In the genomic region with DNA sequence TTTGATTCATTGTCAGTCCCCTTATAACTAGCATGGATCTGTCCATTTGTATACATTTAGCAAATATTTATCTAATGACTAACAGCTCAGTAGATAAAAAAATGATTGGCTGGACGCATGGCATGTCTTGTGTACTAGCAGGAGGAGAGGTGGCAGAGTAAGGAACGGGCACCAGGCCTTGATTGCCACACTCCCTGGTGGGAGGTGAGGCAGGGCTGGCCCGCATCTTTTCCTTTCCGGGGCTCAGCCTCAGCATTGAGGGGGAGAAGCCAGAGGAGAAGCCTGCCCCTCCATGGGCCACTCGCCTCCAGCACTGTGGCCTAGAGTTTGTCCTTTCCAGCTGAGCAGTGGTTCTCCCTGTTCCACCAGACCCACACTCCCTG, we compare ENCODE assay signal across 8 cellular contexts.
A peak's percentile ranks its signal among the peaks of the same experiment; 100 is the strongest.
DNase-seq lines count a peak whose midpoint lies in the region; ATAC-seq and TF ChIP-seq lines count a peak whose summit lies in the region.

No MANE protein-coding gene starts in this region.

- TF ChIP-seq POLR2A in vagina (IDR thresholded peaks at IDR 0.05) = no peak
- no peak for TF ChIP-seq POLR2A in adrenal gland (IDR thresholded peaks at IDR 0.05)

- WGBS in adrenal gland, 4 donors = 90 to 94% (median 90%) methylated on average over 4 to 5 of the region's 5 CpGs

- no peak for DNase-seq in Right ventricle myocardium inferior (ENCODE audit: missing footprints)
- DNase-seq in cardiac septum (ENCODE audit: low spot score) = no peak
- DNase-seq in NCI-H1092 (lab: John Stamatoyannopoulos, UW) = peak; percentile 72
- no peak for DNase-seq in vagina (ENCODE audit: extremely low spot score in 2 of 2)
- no peak for DNase-seq in medulla oblongata (ENCODE audit: extremely low spot score)
- DNase-seq in adrenal gland = no peak

- peaks cover 14% of the 10 kb centered on the region for H3K4me1 ChIP-seq in vagina
- no peaks in the 10 kb centered on the region for H3K4me1 ChIP-seq in adrenal gland (replicated peaks in 1 of 2)

- no peak for TF ChIP-seq CTCF in vagina (IDR thresholded peaks at IDR 0.05)
- no peak for TF ChIP-seq CTCF in adrenal gland (IDR thresholded peaks at IDR 0.05)

- H3K9me3 ChIP-seq in vagina (no peaks in the 10 kb centered on the region), adrenal gland (replicated peaks in 1 of 3) (no peaks in the 10 kb centered on the region)

- ATAC-seq in Right ventricle myocardium inferior (peak; percentile 20), GM18520 (IDR thresholded peaks at IDR 0.05; ENCODE audit: unreplicated experiment) (no peak)

- H3K36me3 ChIP-seq in vagina (peaks cover 0 to 3% of the 10 kb centered on the region in 2 donors), adrenal gland (replicated peaks in 1 of 2) (peaks cover 0 to under 1% of the 10 kb centered on the region in 2 donors)

- H3K27me3 ChIP-seq in vagina (no peaks in the 10 kb centered on the region), adrenal gland (no peaks in the 10 kb centered on the region)

- intact Hi-C loops in Right ventricle myocardium inferior (cut with DNase I) (no loop called here), cardiac septum (cut with DNase I) (no loop called here), vagina (cut with DNase I) (no loop called here), adrenal gland (cut with DNase I) (no loop called here)

- H3K4me3 ChIP-seq in vagina (no peak overlapping the region), adrenal gland (no peak overlapping the region)

- H3K27ac ChIP-seq in cingulate gyrus (ENCODE audit: low read depth, low read length) = peak overlapping the region; percentile 78
- peak overlapping the region; percentile 5 for H3K27ac ChIP-seq in vagina
- no peak overlapping the region for H3K27ac ChIP-seq in adrenal gland

Comparison
In these comparisons a context has a peak if more than half of its experiments do, and no peak if none do; other contexts are left out.
1. H3K27ac ChIP-seq: peak in cingulate gyrus (single experiment) and vagina (single experiment); none in adrenal gland (0 of 5).